33 cellular contexts compared by ENCODE assay signal in the genomic region with DNA sequence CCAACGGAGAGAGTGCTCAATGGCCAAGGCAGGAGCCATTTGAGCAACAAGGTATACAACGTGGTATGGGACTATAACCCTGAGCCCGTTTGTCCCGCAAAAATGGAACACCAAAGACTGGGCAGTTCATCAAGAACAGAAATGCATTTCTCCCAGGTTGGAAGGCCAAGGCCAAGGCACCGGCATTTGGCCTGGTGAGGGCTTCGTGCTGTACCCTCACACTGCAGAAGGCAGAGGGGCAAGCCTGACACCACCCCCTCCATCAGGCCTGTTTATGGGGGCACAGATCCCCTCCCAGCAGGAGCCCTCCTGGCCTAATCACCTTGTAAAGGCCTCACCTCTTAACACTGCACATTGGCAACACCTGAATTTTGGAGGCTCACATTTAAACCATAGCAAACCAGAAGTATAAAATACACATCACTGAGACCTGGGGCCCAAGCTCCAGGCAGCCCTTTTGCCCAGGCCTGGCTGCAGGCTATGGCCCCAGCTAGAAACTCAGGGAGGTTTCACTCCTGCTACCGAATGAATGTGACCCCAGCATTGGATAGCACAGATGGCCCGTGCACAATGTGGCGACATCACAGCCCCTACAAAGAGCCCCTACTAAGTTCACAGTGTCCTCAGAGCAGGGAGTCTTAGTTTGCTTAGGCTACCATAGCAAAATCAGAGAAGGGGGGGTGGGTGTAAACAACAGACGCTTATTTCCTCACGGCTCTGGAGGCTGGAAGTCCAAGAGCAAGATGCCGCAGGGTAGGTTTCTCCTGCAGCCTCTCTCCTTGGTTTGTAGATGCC. TPM values are rescaled to one million over a fixed set of nuclear protein-coding genes. Genes with fewer than 3 reads are reported as not detected.
"Had no signal": no experiment of that assay in that cellular context is flagged by ENCODE, and none has a peak within 500 bp of the region (broad histone marks: within the 10 kb centered on the region; RNA-seq: fewer than 3 reads in every experiment).

No MANE protein-coding gene starts in this region.

- H3K27ac ChIP-seq: ascending aorta, KMS-11, Peyer's patch, SJSA1 had no signal

- H3K36me3 Mint-ChIP-seq: activated naive CD8-positive, alpha-beta T cell treated with anti-CD3 and anti-CD28 coated beads, Interleukin-2, amount 10 ng/mL, durations not matched to agents 7 days and 5 days had no signal

- H3K4me3 Mint-ChIP-seq: activated CD4-positive, alpha-beta memory T cell treated with anti-CD3 and anti-CD28 coated beads, Interleukin-2, amount 10 ng/mL, durations not matched to agents 7 days and 5 days; activated CD4-positive, alpha-beta T cell treated with anti-CD3 and anti-CD28 coated beads for 36 hours; activated naive CD8-positive, alpha-beta T cell treated with anti-CD3 and anti-CD28 coated beads, Interleukin-2, amount 10 ng/mL, durations not matched to agents 7 days and 5 days; activated T-cell treated with anti-CD3 and anti-CD28 coated beads, Interleukin-2, amount 50 U/mL, for 72 hours; activated T-helper 17 cell treated with anti-CD3 and anti-CD28 coated beads, Interleukin-2, amount 50 U/mL, for 72 hours; T-helper 1 cell treated with Interleukin-12 subunit alpha and Interleukin-12 subunit beta and Interleukin-4 antibody, amounts not matched to agents 30 μg/mL and 1 μg/mL, for 36 hours; T-helper 2 cell treated with Interferon-gamma antibody and Interleukin-4, amounts not matched to agents 5 μg/mL and 100 μg/mL, for 36 hours; WTC11 had no signal

- H3K9me3 Mint-ChIP-seq: activated CD4-positive, alpha-beta memory T cell treated with anti-CD3 and anti-CD28 coated beads, Interleukin-2, amount 10 ng/mL, durations not matched to agents 7 days and 5 days; activated naive CD8-positive, alpha-beta T cell treated with anti-CD3 and anti-CD28 coated beads, Interleukin-2, amount 10 ng/mL, durations not matched to agents 7 days and 5 days; activated T-cell treated with anti-CD3 and anti-CD28 coated beads, Interleukin-2, amount 50 U/mL, for 72 hours; activated T-helper 17 cell treated with anti-CD3 and anti-CD28 coated beads, Interleukin-2, amount 50 U/mL, for 72 hours; T-helper 1 cell treated with Interleukin-12 subunit alpha and Interleukin-12 subunit beta and Interleukin-4 antibody, amounts not matched to agents 30 μg/mL and 1 μg/mL, for 36 hours; T-helper 2 cell treated with Interferon-gamma antibody and Interleukin-4, amounts not matched to agents 5 μg/mL and 100 μg/mL, for 36 hours had no signal

- H3K27me3 Mint-ChIP-seq: activated CD4-positive, alpha-beta memory T cell treated with anti-CD3 and anti-CD28 coated beads, Interleukin-2, amount 10 ng/mL, durations not matched to agents 7 days and 5 days; activated CD4-positive, alpha-beta T cell treated with anti-CD3 and anti-CD28 coated beads for 36 hours had no signal

- H3K9me3 ChIP-seq: ascending aorta, Peyer's patch, SJSA1, SK-N-SH had no signal

- H3K4me1 ChIP-seq: ascending aorta, Peyer's patch had no signal

- DNase-seq: activated CD4-positive, alpha-beta memory T cell treated with anti-CD3 and anti-CD28 coated beads, Interleukin-2, amount 10 ng/mL, durations not matched to agents 7 days and 5 days; activated CD4-positive, alpha-beta T cell treated with anti-CD3 and anti-CD28 coated beads for 36 hours; activated effector memory CD4-positive, alpha-beta T cell treated with anti-CD3 and anti-CD28 coated beads, Interleukin-2, amount 50 U/mL, for 16 hours; activated naive CD4-positive, alpha-beta T cell; activated naive CD4-positive, alpha-beta T cell treated with anti-CD3 and anti-CD28 coated beads, Interleukin-2, amount 50 U/mL, for 16 hours; activated naive CD8-positive, alpha-beta T cell treated with anti-CD3 and anti-CD28 coated beads, Interleukin-2, amount 10 ng/mL, durations not matched to agents 7 days and 5 days; activated T-cell treated with anti-CD3 and anti-CD28 coated beads, Interleukin-2, amount 50 U/mL, for 1 hour; activated T-cell treated with anti-CD3 and anti-CD28 coated beads, Interleukin-2, amount 50 U/mL, for 72 hours; amygdala; NCI-H1092 treated with DMSO at 0.1 percent for 48 hours; NCI-H1417; NCI-H146; NCI-H187; NCI-H2029 treated with DMSO at 0.1 percent for 48 hours; NCI-H2107; NCI-H2171; NCI-H510A; NCI-H526; NCI-H748 treated with DMSO at 0.1 percent for 48 hours; NK-92 treated with Interleukin-12 subunit alpha and Interleukin-12 subunit beta, amount 100 ng/mL, for 24 hours; PC-3; Peyer's patch; RPMI8226; SHP77 treated with DMSO at 0.1 percent for 48 hours; SK-N-SH had no signal

- ATAC-seq: activated CD4-positive, alpha-beta T cell treated with anti-CD3 and anti-CD28 coated beads for 36 hours; activated CD4-positive, CD25-positive, alpha-beta regulatory T cell treated with anti-CD3 and anti-CD28 coated beads, Interleukin-2, amount 50 U/mL, for 24 hours; activated T-cell treated with anti-CD3 and anti-CD28 coated beads, Interleukin-2, amount 50 U/mL, for 72 hours; activated T-helper 17 cell treated with anti-CD3 and anti-CD28 coated beads, Interleukin-2, amount 50 U/mL, for 72 hours; PC-3; WTC11 had no signal

- H3K27me3 ChIP-seq: ascending aorta, Peyer's patch, SJSA1 had no signal

- H3K4me3 ChIP-seq: ascending aorta, Peyer's patch, SJSA1 had no signal

- H3K36me3 ChIP-seq: ascending aorta, Peyer's patch, SJSA1 had no signal

- H3K4me1 Mint-ChIP-seq: activated CD4-positive, alpha-beta memory T cell treated with anti-CD3 and anti-CD28 coated beads, Interleukin-2, amount 10 ng/mL, durations not matched to agents 7 days and 5 days; activated CD4-positive, alpha-beta T cell treated with anti-CD3 and anti-CD28 coated beads for 36 hours; activated naive CD8-positive, alpha-beta T cell treated with anti-CD3 and anti-CD28 coated beads, Interleukin-2, amount 10 ng/mL, durations not matched to agents 7 days and 5 days; activated T-helper 17 cell treated with anti-CD3 and anti-CD28 coated beads, Interleukin-2, amount 50 U/mL, for 72 hours had no signal

- H3K27ac Mint-ChIP-seq: activated CD4-positive, alpha-beta memory T cell treated with anti-CD3 and anti-CD28 coated beads, Interleukin-2, amount 10 ng/mL, durations not matched to agents 7 days and 5 days; activated CD4-positive, alpha-beta T cell treated with anti-CD3 and anti-CD28 coated beads for 36 hours; activated naive CD8-positive, alpha-beta T cell treated with anti-CD3 and anti-CD28 coated beads, Interleukin-2, amount 10 ng/mL, durations not matched to agents 7 days and 5 days; activated T-cell treated with anti-CD3 and anti-CD28 coated beads, Interleukin-2, amount 50 U/mL, for 72 hours; activated T-helper 17 cell treated with anti-CD3 and anti-CD28 coated beads, Interleukin-2, amount 50 U/mL, for 72 hours; T-helper 1 cell treated with Interleukin-12 subunit alpha and Interleukin-12 subunit beta and Interleukin-4 antibody, amounts not matched to agents 30 μg/mL and 1 μg/mL, for 36 hours; T-helper 2 cell treated with Interferon-gamma antibody and Interleukin-4, amounts not matched to agents 5 μg/mL and 100 μg/mL, for 36 hours; WTC11 had no signal

RNA-seq across cellular contexts. Expression of a gene that starts 47.1 kb away (rescaled TPM):
- total RNA-seq: activated CD4-positive, alpha-beta memory T cell treated with anti-CD3 and anti-CD28 coated beads, Interleukin-2, amount 10 ng/mL, durations not matched to agents 7 days and 5 days; PC-3 had no signal
